8 cellular contexts compared by ENCODE assay signal in the genomic region with DNA sequence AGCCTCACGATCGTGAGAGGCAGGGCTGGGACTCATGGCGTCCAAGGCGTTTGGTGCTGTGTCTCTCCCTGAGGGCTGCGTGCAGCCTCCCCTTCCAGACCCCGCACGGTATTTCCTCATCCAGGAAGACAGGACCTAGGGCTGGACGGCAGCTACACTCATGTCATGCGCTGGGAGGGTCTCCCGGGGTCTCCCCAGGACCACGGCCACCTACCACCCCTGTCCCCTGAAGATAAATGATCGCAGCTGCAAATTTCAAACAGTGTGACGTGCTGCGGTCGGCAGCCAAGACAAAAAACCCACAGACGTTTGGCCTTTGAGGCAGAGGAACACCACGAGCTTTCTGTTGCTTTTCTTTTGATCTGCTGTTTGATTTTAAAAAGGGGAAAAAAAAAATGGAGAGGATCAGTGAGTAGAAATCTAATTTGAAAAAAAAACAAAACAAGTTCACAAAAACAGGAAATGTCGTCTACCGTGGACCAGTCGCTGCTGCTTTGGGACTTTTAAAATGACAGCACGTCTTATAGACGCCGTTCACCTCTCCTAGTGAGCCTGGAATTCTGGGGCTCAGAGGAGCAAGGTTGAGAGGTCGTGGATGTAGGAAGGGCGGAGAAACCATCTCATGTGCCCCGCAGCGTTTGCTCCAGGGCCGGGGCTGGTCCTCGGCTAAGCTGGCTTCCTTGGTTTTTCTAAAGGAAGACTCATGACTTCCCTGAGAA.
DNase-seq lines count a peak whose midpoint lies in the region; ATAC-seq and TF ChIP-seq lines count a peak whose summit lies in the region.

No MANE protein-coding gene starts in this region.

- DNase-seq in GM12865 (ENCODE audit: low read depth) (peak; percentile 58), RPMI7951 (ENCODE audit: low read depth) (peak; percentile 83), memory B cell (ENCODE audit: low spot score in 2 of 2) (peak in 1 of 2 donors; percentile 50), NCI-H1436 treated with DMSO at 0.1 percent for 48 hours (lab: John Stamatoyannopoulos, UW) (no peak), SKM-1 treated with dmso at 0.1 percent for 144 hours (lab: John Stamatoyannopoulos, UW; ENCODE audit: unreplicated experiment) (no peak)
- peak; percentile 73 for DNase-seq in activated naive CD8-positive, alpha-beta T cell treated with anti-CD3 and anti-CD28 coated beads, Interleukin-2, amount 50 U/mL, for 24 hours
- DNase-seq in stimulated activated CD8-positive, alpha-beta memory T cell treated with anti-CD3 and anti-CD28 coated beads, Interleukin-7, amount 100 ng/mL, for 24 hours (ENCODE audit: low read depth), result peak; percentile 19

- no peaks in the 10 kb centered on the region for H3K36me3 Mint-ChIP-seq in activated naive CD8-positive, alpha-beta T cell treated with anti-CD3 and anti-CD28 coated beads, Interleukin-2, amount 50 U/mL, for 24 hours (ENCODE audit: low read depth)
- peaks cover 1% of the 10 kb centered on the region for H3K36me3 Mint-ChIP-seq in memory B cell

- H3K27ac Mint-ChIP-seq in activated naive CD8-positive, alpha-beta T cell treated with anti-CD3 and anti-CD28 coated beads, Interleukin-2, amount 50 U/mL, for 24 hours, result peak overlapping the region; percentile 86
- peak overlapping the region; percentile 95 for H3K27ac Mint-ChIP-seq in memory B cell

- ATAC-seq in activated naive CD8-positive, alpha-beta T cell treated with anti-CD3 and anti-CD28 coated beads, Interleukin-2, amount 50 U/mL, for 24 hours, result peak; percentile 79
- ATAC-seq in memory B cell (ENCODE audit: low read depth), result peak; percentile 76
- no peak for ATAC-seq in HG03571 (IDR thresholded peaks at IDR 0.05; ENCODE audit: unreplicated experiment)

- H3K4me1 Mint-ChIP-seq in activated naive CD8-positive, alpha-beta T cell treated with anti-CD3 and anti-CD28 coated beads, Interleukin-2, amount 50 U/mL, for 24 hours, result peaks cover 48% of the 10 kb centered on the region
- H3K4me1 Mint-ChIP-seq in memory B cell, result peaks cover 28% of the 10 kb centered on the region

- H3K9me3 Mint-ChIP-seq in activated naive CD8-positive, alpha-beta T cell treated with anti-CD3 and anti-CD28 coated beads, Interleukin-2, amount 50 U/mL, for 24 hours, result no peaks in the 10 kb centered on the region
- H3K9me3 Mint-ChIP-seq in memory B cell, result no peaks in the 10 kb centered on the region

- no peaks in the 10 kb centered on the region for H3K27me3 Mint-ChIP-seq in activated naive CD8-positive, alpha-beta T cell treated with anti-CD3 and anti-CD28 coated beads, Interleukin-2, amount 50 U/mL, for 24 hours
- no peaks in the 10 kb centered on the region for H3K27me3 Mint-ChIP-seq in memory B cell

- TF ChIP-seq CTCF in GM12865 (IDR thresholded peaks at IDR 0.05; ENCODE audit: insufficient read depth, low read depth, low read length, missing control alignments), result no peak

- peak overlapping the region; percentile 77 for H3K4me3 Mint-ChIP-seq in activated naive CD8-positive, alpha-beta T cell treated with anti-CD3 and anti-CD28 coated beads, Interleukin-2, amount 50 U/mL, for 24 hours
- peak overlapping the region; percentile 87 for H3K4me3 Mint-ChIP-seq in memory B cell

- H3K4me3 ChIP-seq in GM12865 (ENCODE audit: low read depth, low read length), result peak overlapping the region; percentile 37

Comparison
In these comparisons a context has a peak if more than half of its experiments do, and no peak if none do; other contexts are left out.
1. DNase-seq: peak in GM12865 (single experiment), RPMI7951 (single experiment), activated naive CD8-positive, alpha-beta T cell treated with anti-CD3 and anti-CD28 coated beads, Interleukin-2, amount 50 U/mL, for 24 hours (single experiment) and stimulated activated CD8-positive, alpha-beta memory T cell treated with anti-CD3 and anti-CD28 coated beads, Interleukin-7, amount 100 ng/mL, for 24 hours (single experiment); none in NCI-H1436 treated with DMSO at 0.1 percent for 48 hours (single experiment) and SKM-1 treated with dmso at 0.1 percent for 144 hours (single experiment).